In genomic region chr5:173010021-173010420, GRCh38 we compare ENCODE assay signal across 9 cellular contexts. TPM values are rescaled to one million over a fixed set of nuclear protein-coding genes. Genes with fewer than 3 reads are reported as not detected.
A peak's percentile ranks its signal among the peaks of the same experiment; 100 is the strongest.
DNase-seq lines count a peak whose midpoint lies in the region; ATAC-seq and TF ChIP-seq lines count a peak whose summit lies in the region.
"Had no signal": no experiment of that assay in that cellular context is flagged by ENCODE, and none has a peak within 500 bp of the region (broad histone marks: within the 10 kb centered on the region; RNA-seq: fewer than 3 reads in every experiment).

No MANE protein-coding gene starts in this region.

- DNase-seq in AG09319 (ENCODE audit: extremely low read depth, low read depth) (peak; percentile 23), HCEC 1CT (peak; percentile 27), mesothelial cell of epicardium (ENCODE audit: low spot score in 2 of 2, unreplicated experiment in 2 of 2) (no peak), NCI-H1417 (lab: John Stamatoyannopoulos, UW) (no peak), HPDE6-E6E7 (ENCODE audit: extremely low spot score) (no peak), midbrain (lab: John Stamatoyannopoulos, UW) (no peak)
- DNase-seq in activated naive CD8-positive, alpha-beta T cell treated with anti-CD3 and anti-CD28 coated beads for 36 hours, result peak; percentile 2
- DNase-seq: NCI-H187 had no signal

- ATAC-seq in HG02571 (IDR thresholded peaks at IDR 0.05; ENCODE audit: unreplicated experiment), result no peak

- no peak overlapping the region for H3K4me3 Mint-ChIP-seq in activated naive CD8-positive, alpha-beta T cell treated with anti-CD3 and anti-CD28 coated beads for 36 hours
- H3K4me3 Mint-ChIP-seq in mesothelial cell of epicardium, result no peak overlapping the region

- TF ChIP-seq CTCF in AG09319 (IDR thresholded peaks at IDR 0.05; ENCODE audit: low read depth, low read length) (no peak), mesothelial cell of epicardium (IDR thresholded peaks at IDR 0.05; ENCODE audit: unreplicated experiment) (no peak)

- H3K4me1 Mint-ChIP-seq in activated naive CD8-positive, alpha-beta T cell treated with anti-CD3 and anti-CD28 coated beads for 36 hours, result peaks cover 40% of the 10 kb centered on the region
- H3K4me1 Mint-ChIP-seq in mesothelial cell of epicardium, result no peaks in the 10 kb centered on the region

- H3K36me3 Mint-ChIP-seq in activated naive CD8-positive, alpha-beta T cell treated with anti-CD3 and anti-CD28 coated beads for 36 hours, result peaks cover 23% of the 10 kb centered on the region
- no peaks in the 10 kb centered on the region for H3K36me3 Mint-ChIP-seq in mesothelial cell of epicardium

- no peaks in the 10 kb centered on the region for H3K27me3 Mint-ChIP-seq in activated naive CD8-positive, alpha-beta T cell treated with anti-CD3 and anti-CD28 coated beads for 36 hours
- no peaks in the 10 kb centered on the region for H3K27me3 Mint-ChIP-seq in mesothelial cell of epicardium (ENCODE audit: low read depth)

- no peaks in the 10 kb centered on the region for H3K9me3 Mint-ChIP-seq in activated naive CD8-positive, alpha-beta T cell treated with anti-CD3 and anti-CD28 coated beads for 36 hours
- no peaks in the 10 kb centered on the region for H3K9me3 Mint-ChIP-seq in mesothelial cell of epicardium

- peak overlapping the region; percentile 8 for H3K27ac Mint-ChIP-seq in activated naive CD8-positive, alpha-beta T cell treated with anti-CD3 and anti-CD28 coated beads for 36 hours
- H3K27ac Mint-ChIP-seq in mesothelial cell of epicardium, result peak overlapping the region; percentile 1

RNA-seq across cellular contexts. Expression of gene ATP6V0E1, which starts 26.4 kb away (rescaled TPM):
- total RNA-seq in activated naive CD8-positive, alpha-beta T cell treated with anti-CD3 and anti-CD28 coated beads for 36 hours, result 100 to 1,000 TPM; 118 to 121 TPM
- total RNA-seq in mesothelial cell of epicardium, result 116 to 125 TPM (median 120 TPM) in 3 replicates

RNA-seq across cellular contexts. Expression of gene CREBRF, which starts 46.1 kb away (rescaled TPM):
- total RNA-seq in activated naive CD8-positive, alpha-beta T cell treated with anti-CD3 and anti-CD28 coated beads for 36 hours, result 1 to 10 TPM; 8.6 to 8.8 TPM
- 17.8 to 20.3 TPM (median 19.1 TPM) in 3 replicates for total RNA-seq in mesothelial cell of epicardium

RNA-seq across cellular contexts. Expression of gene RPL26L1, which starts 50.8 kb away (rescaled TPM):
- 100 to 1,000 TPM in 1 of 2 experiments, 10 to 100 TPM in 1; 96.4 to 101 TPM for total RNA-seq in activated naive CD8-positive, alpha-beta T cell treated with anti-CD3 and anti-CD28 coated beads for 36 hours
- total RNA-seq in mesothelial cell of epicardium, result 43.0 to 43.9 TPM (median 43.9 TPM) in 3 replicates

Comparison
In these comparisons a context has a peak if more than half of its experiments do, and no peak if none do; other contexts are left out.
1. DNase-seq: peak in AG09319 (single experiment), HCEC 1CT (single experiment) and activated naive CD8-positive, alpha-beta T cell treated with anti-CD3 and anti-CD28 coated beads for 36 hours (single experiment); none in mesothelial cell of epicardium (0 of 2), NCI-H1417 (0 of 3), HPDE6-E6E7 (single experiment) and midbrain (single experiment).